ENCODE assay signal across 10 cellular contexts in genomic region chr4:42638993-42639392, GRCh38. TPM values are rescaled to one million over a fixed set of nuclear protein-coding genes. Genes with fewer than 3 reads are reported as not detected.
A peak's percentile ranks its signal among the peaks of the same experiment; 100 is the strongest.
DNase-seq lines count a peak whose midpoint lies in the region; ATAC-seq and TF ChIP-seq lines count a peak whose summit lies in the region.
"Had no signal": no experiment of that assay in that cellular context is flagged by ENCODE, and none has a peak within 500 bp of the region (broad histone marks: within the 10 kb centered on the region; RNA-seq: fewer than 3 reads in every experiment).

No MANE protein-coding gene starts in this region.

- H3K27ac Mint-ChIP-seq in activated CD4-positive, alpha-beta T cell treated with anti-CD3 and anti-CD28 coated beads, Interleukin-2, amount 10 ng/mL, durations not matched to agents 24 days and 14 days: peak overlapping the region; percentile 19

- peak overlapping the region; percentile 86 for H3K27ac ChIP-seq in MM.1S (ENCODE audit: low read length)
- H3K27ac ChIP-seq: A549, SJCRH30 had no signal

- no peaks in the 10 kb centered on the region for H3K36me3 ChIP-seq in MM.1S (replicated peaks; ENCODE audit: insufficient read depth, low read length)
- H3K36me3 ChIP-seq: SJCRH30 had no signal

- H3K9me2 ChIP-seq in MM.1S (replicated peaks; ENCODE audit: insufficient read depth, low read length): no peaks in the 10 kb centered on the region

- H4K20me1 ChIP-seq in MM.1S (ENCODE audit: insufficient read depth, low read length): no peaks in the 10 kb centered on the region

- peak overlapping the region; percentile 32 for H2AFZ ChIP-seq in MM.1S (ENCODE audit: low read length)

- peaks cover 2% of the 10 kb centered on the region for H3K36me3 Mint-ChIP-seq in activated CD4-positive, alpha-beta T cell treated with anti-CD3 and anti-CD28 coated beads, Interleukin-2, amount 10 ng/mL, durations not matched to agents 24 days and 14 days (ENCODE audit: low read depth)

- peaks cover 68% of the 10 kb centered on the region for H3K4me1 ChIP-seq in MM.1S (ENCODE audit: low read length)
- H3K4me1 ChIP-seq: A549, SJCRH30 had no signal

- no peaks in the 10 kb centered on the region for H3K9me3 ChIP-seq in MM.1S (replicated peaks; ENCODE audit: insufficient read depth, low read length)
- H3K9me3 ChIP-seq: A549, SJCRH30 had no signal

- peaks cover 46% of the 10 kb centered on the region for H3K4me1 Mint-ChIP-seq in activated CD4-positive, alpha-beta T cell treated with anti-CD3 and anti-CD28 coated beads, Interleukin-2, amount 10 ng/mL, durations not matched to agents 24 days and 14 days

- H3K4me3 ChIP-seq in MM.1S (ENCODE audit: low read length): peak overlapping the region; percentile 39
- H3K4me3 ChIP-seq: A549, SJCRH30 had no signal

- H3K4me2 ChIP-seq in MM.1S (ENCODE audit: low read depth, low read length): peak overlapping the region; percentile 78
- H3K4me2 ChIP-seq: A549 had no signal

- no peaks in the 10 kb centered on the region for H3K27me3 ChIP-seq in MM.1S (replicated peaks; ENCODE audit: insufficient read depth, low read length)
- H3K27me3 ChIP-seq: SJCRH30 had no signal

- intact Hi-C loops in activated CD4-positive, alpha-beta T cell treated with anti-CD3 and anti-CD28 coated beads, Interleukin-2, amount 10 ng/mL, durations not matched to agents 24 days and 14 days (cut with micrococcal nuclease): no loop called here

- peaks cover 85% of the 10 kb centered on the region for H3K79me2 ChIP-seq in MM.1S (ENCODE audit: low read length)

- no peak overlapping the region for H3K4me3 Mint-ChIP-seq in activated CD4-positive, alpha-beta T cell treated with anti-CD3 and anti-CD28 coated beads, Interleukin-2, amount 10 ng/mL, durations not matched to agents 24 days and 14 days

- peak; percentile 70 for ATAC-seq in HG02678 (IDR thresholded peaks at IDR 0.05; ENCODE audit: unreplicated experiment)
- ATAC-seq: A549 had no signal

- no peak for TF ChIP-seq CTCF in MM.1S (IDR thresholded peaks at IDR 0.05; ENCODE audit: low read length)

- H3K9me3 Mint-ChIP-seq in activated CD4-positive, alpha-beta T cell treated with anti-CD3 and anti-CD28 coated beads, Interleukin-2, amount 10 ng/mL, durations not matched to agents 24 days and 14 days: no peaks in the 10 kb centered on the region

- H3K27me3 Mint-ChIP-seq in activated CD4-positive, alpha-beta T cell treated with anti-CD3 and anti-CD28 coated beads, Interleukin-2, amount 10 ng/mL, durations not matched to agents 24 days and 14 days: no peaks in the 10 kb centered on the region

- peaks cover 26% of the 10 kb centered on the region for H3F3A ChIP-seq in MM.1S (ENCODE audit: insufficient read depth, low read length)

- no peak for DNase-seq in activated CD4-positive, alpha-beta T cell treated with anti-CD3 and anti-CD28 coated beads, Interleukin-2, amount 10 ng/mL, durations not matched to agents 24 days and 14 days
- DNase-seq in activated CD4-positive, alpha-beta T cell treated with anti-CD3 and anti-CD28 coated beads for 1 hour: no peak
- DNase-seq in MM.1S: peak; percentile 82
- DNase-seq in stimulated activated CD8-positive, alpha-beta memory T cell treated with anti-CD3 and anti-CD28 coated beads, Interleukin-4, amount 100 ng/mL, for 48 hours: peak; percentile 47
- no peak for DNase-seq in NCI-H187 treated with DMSO at 0.1 percent for 48 hours (lab: John Stamatoyannopoulos, UW)
- no peak for DNase-seq in stimulated activated CD4-positive, alpha-beta T cell treated with anti-CD3 and anti-CD28 coated beads, Interleukin-2, amount 100 ng/mL, for 24 hours
- DNase-seq in GM19240 (ENCODE audit: insufficient read length, low spot score): no peak
- DNase-seq: SJCRH30 had no signal

- peak overlapping the region; percentile 47; the same call in 1 of the 2 replicates for H3K9ac ChIP-seq in MM.1S (ENCODE audit: low read length)

RNA-seq across cellular contexts. Expression of gene ATP8A1, which starts 17.9 kb away (rescaled TPM):
- 21.8 and 24.3 TPM in 2 replicates for total RNA-seq in activated CD4-positive, alpha-beta T cell treated with anti-CD3 and anti-CD28 coated beads, Interleukin-2, amount 10 ng/mL, durations not matched to agents 24 days and 14 days

Comparison
In these comparisons a context has a peak if more than half of its experiments do, and no peak if none do; other contexts are left out.
1. DNase-seq: peak in MM.1S (single experiment) and stimulated activated CD8-positive, alpha-beta memory T cell treated with anti-CD3 and anti-CD28 coated beads, Interleukin-4, amount 100 ng/mL, for 48 hours (single experiment); none in activated CD4-positive, alpha-beta T cell treated with anti-CD3 and anti-CD28 coated beads, Interleukin-2, amount 10 ng/mL, durations not matched to agents 24 days and 14 days (single experiment), activated CD4-positive, alpha-beta T cell treated with anti-CD3 and anti-CD28 coated beads for 1 hour (single experiment), NCI-H187 treated with DMSO at 0.1 percent for 48 hours (single experiment), stimulated activated CD4-positive, alpha-beta T cell treated with anti-CD3 and anti-CD28 coated beads, Interleukin-2, amount 100 ng/mL, for 24 hours (0 of 2) and GM19240 (single experiment).